In genomic region chr9:134460206-134460605, GRCh38 we compare ENCODE assay signal across 29 cellular contexts.
"Had no signal": no experiment of that assay in that cellular context is flagged by ENCODE, and none has a peak within 500 bp of the region (broad histone marks: within the 10 kb centered on the region; RNA-seq: fewer than 3 reads in every experiment).

No MANE protein-coding gene starts in this region.

- H3K4me3 ChIP-seq: adrenal gland, ascending aorta, body of pancreas, SJSA1 had no signal

- FAIRE-seq: bronchial epithelial cell had no signal

- H3K9me3 ChIP-seq: adrenal gland, ascending aorta, SJSA1 had no signal

- H3K27me3 ChIP-seq: ascending aorta, body of pancreas, SJSA1 had no signal

- H3K36me3 ChIP-seq: adrenal gland, ascending aorta, SJSA1 had no signal

- H3K27ac ChIP-seq: adrenal gland, ascending aorta, body of pancreas, SJSA1 had no signal

- DNase-seq: activated CD4-positive, alpha-beta T cell treated with anti-CD3 and anti-CD28 coated beads for 48 hours; activated CD4-positive, alpha-beta T cell treated with anti-CD3 and anti-CD28 coated beads, Interleukin-2, amount 50 U/mL, for 4 hours; activated CD4-positive, CD25-positive, alpha-beta regulatory T cell treated with anti-CD3 and anti-CD28 coated beads, Interleukin-2, amount 50 U/mL, for 72 hours; activated CD8-positive, alpha-beta memory T cell treated with anti-CD3 and anti-CD28 coated beads, Interleukin-2, amount 50 U/mL, for 48 hours; activated CD8-positive, alpha-beta T cell treated with anti-CD3 and anti-CD28 coated beads, Interleukin-2, amount 10 ng/mL, durations not matched to agents 7 days and 5 days; activated naive CD4-positive, alpha-beta T cell treated with anti-CD3 and anti-CD28 coated beads, Interleukin-2, amount 50 U/mL, for 16 hours; activated naive CD8-positive, alpha-beta T cell treated with anti-CD3 and anti-CD28 coated beads, Interleukin-2, amount 10 ng/mL, durations not matched to agents 7 days and 5 days; activated T-cell treated with anti-CD3 and anti-CD28 coated beads, Interleukin-2, amount 50 U/mL, for 1 hour; adrenal gland; body of pancreas; central memory CD4-positive, alpha-beta T cell; KBM-7; NCI-H1092; NCI-H1436; NCI-H187 treated with DMSO at 0.1 percent for 48 hours; NCI-H2081 treated with DMSO at 0.1 percent for 48 hours; NCI-H526; NCI-H774; NK-92 treated with Interleukin-12 subunit alpha and Interleukin-12 subunit beta, amount 100 ng/mL, for 24 hours; OCI-M1; RPMI8226; SHP77; SW 1271 had no signal

- ATAC-seq: activated CD8-positive, alpha-beta T cell treated with anti-CD3 and anti-CD28 coated beads, Interleukin-2, amount 10 ng/mL, durations not matched to agents 7 days and 5 days; body of pancreas; Panc1; SK-N-SH treated with all-trans-retinoic acid at 6 μM for 48 hours; WTC11 had no signal
